In the genomic region with DNA sequence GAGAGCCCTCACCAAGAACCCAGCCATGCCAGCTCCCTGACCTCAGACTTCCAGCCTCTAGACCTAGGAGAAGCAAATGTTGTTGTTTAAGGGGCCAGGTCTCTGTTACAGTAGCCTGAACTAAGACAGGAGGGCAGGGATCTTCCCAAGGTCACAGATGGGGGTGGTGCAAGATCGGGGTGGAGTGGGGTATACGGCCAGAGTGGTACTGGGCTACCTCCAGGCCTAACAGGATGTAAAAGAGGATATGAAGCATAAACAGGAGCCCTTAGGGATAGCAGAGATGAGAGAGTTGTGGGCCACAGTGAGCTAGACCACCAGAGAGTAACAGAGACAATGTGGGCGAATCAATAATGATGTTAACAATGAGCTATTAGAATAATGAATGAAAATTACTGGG, we compare ENCODE assay signal across 23 cellular contexts.
DNase-seq lines count a peak whose midpoint lies in the region; ATAC-seq, FAIRE-seq and TF ChIP-seq lines count a peak whose summit lies in the region.
"Had no signal": no experiment of that assay in that cellular context is flagged by ENCODE, and none has a peak within 500 bp of the region (broad histone marks: within the 10 kb centered on the region; RNA-seq: fewer than 3 reads in every experiment).

No MANE protein-coding gene starts in this region.

- DNase-seq in cardiac septum (ENCODE audit: low spot score) = peak; percentile 17
- DNase-seq in left ventricle myocardium superior = no peak
- peak; percentile 70 for DNase-seq in myocyte (ENCODE audit: low read depth)
- no peak for DNase-seq in HTR-8/SVneo (ENCODE audit: insufficient read length, low spot score)
- no peak for DNase-seq in DMS79 treated with DMSO at 0.1 percent for 48 hours (lab: John Stamatoyannopoulos, UW)
- DNase-seq: activated CD4-positive, CD25-positive, alpha-beta regulatory T cell; activated naive CD4-positive, alpha-beta T cell; activated T-cell treated with anti-CD3 and anti-CD28 coated beads, Interleukin-2, amount 50 U/mL, for 24 hours; amygdala; BE2C; central memory CD4-positive, alpha-beta T cell; DND-41; dorsolateral prefrontal cortex; left ventricle myocardium inferior; NCI-H1436 treated with DMSO at 0.1 percent for 48 hours; NCI-H2171; RPMI8226; stimulated activated CD4-positive, alpha-beta T cell treated with anti-CD3 and anti-CD28 coated beads, Interleukin-4, amount 100 ng/mL, for 1 hour; stimulated activated naive CD4-positive, alpha-beta T cell treated with Interleukin-2 at 50 U/mL for 16 hours had no signal

- intact Hi-C loops in cardiac septum (cut with DNase I) (no loop called here), left ventricle myocardium superior (cut with micrococcal nuclease) (no loop called here)

- no peak for FAIRE-seq in HTR-8/SVneo (lab: Jason Lieb, UNC)
- FAIRE-seq: GM12892 had no signal

- H3K4me1 Mint-ChIP-seq in brain = peaks cover 8% of the 10 kb centered on the region

- ATAC-seq in left ventricle myocardium superior (no peak), HG02642 (IDR thresholded peaks at IDR 0.05; ENCODE audit: poor library complexity, unreplicated experiment) (no peak), HG02588 (IDR thresholded peaks at IDR 0.05; ENCODE audit: unreplicated experiment) (no peak)

- H3K9me3 Mint-ChIP-seq in brain = peaks cover 0 to 7% (median 0%) of the 10 kb centered on the region in 5 experiments
- H3K9me3 Mint-ChIP-seq: activated T-cell treated with anti-CD3 and anti-CD28 coated beads, Interleukin-2, amount 50 U/mL, for 24 hours had no signal

- peak overlapping the region in 3 of 5 experiments; percentile 2 to 50 (median 15) for H3K27ac Mint-ChIP-seq in brain
- H3K27ac Mint-ChIP-seq: activated T-cell treated with anti-CD3 and anti-CD28 coated beads, Interleukin-2, amount 50 U/mL, for 24 hours had no signal

- no peak overlapping the region for H3K4me3 Mint-ChIP-seq in brain
- H3K4me3 Mint-ChIP-seq: activated T-cell treated with anti-CD3 and anti-CD28 coated beads, Interleukin-2, amount 50 U/mL, for 24 hours had no signal

- peaks cover 3% of the 10 kb centered on the region for H3K27me3 Mint-ChIP-seq in brain

- TF ChIP-seq CTCF in brain (conservative IDR thresholded peaks at IDR 0.05) = no peak

- H3K36me3 Mint-ChIP-seq in brain = peaks cover 12% of the 10 kb centered on the region

Comparison
In these comparisons a context has a peak if more than half of its experiments do, and no peak if none do; other contexts are left out.
1. DNase-seq: peak in cardiac septum (single experiment) and myocyte (single experiment); none in left ventricle myocardium superior (single experiment), HTR-8/SVneo (single experiment) and DMS79 treated with DMSO at 0.1 percent for 48 hours (single experiment).